Comparison of ENCODE assay signal across 24 cellular contexts in genomic region chr10:121243003-121243898, GRCh38.
A peak's percentile ranks its signal among the peaks of the same experiment; 100 is the strongest.
DNase-seq lines count a peak whose midpoint lies in the region; ATAC-seq and TF ChIP-seq lines count a peak whose summit lies in the region.
"Had no signal": no experiment of that assay in that cellular context is flagged by ENCODE, and none has a peak within 500 bp of the region (broad histone marks: within the 10 kb centered on the region; RNA-seq: fewer than 3 reads in every experiment).

No MANE protein-coding gene starts in this region.

- DNase-seq in COLO668 (lab: John Stamatoyannopoulos, UW; ENCODE audit: unreplicated experiment) (peak; percentile 11), RPMI7951 (ENCODE audit: low read depth) (peak; percentile 52), hepatocyte (ENCODE audit: low spot score) (no peak), HFFc6 (no peak)
- no peak for DNase-seq in stimulated activated effector memory CD8-positive, alpha-beta T cell treated with anti-CD3 and anti-CD28 coated beads, Interleukin-12 subunit alpha, Interleukin-12 subunit beta, amount 100 ng/mL, for 72 hours (ENCODE audit: low spot score in 2 of 2)
- DNase-seq in naive thymus-derived CD8-positive, alpha-beta T cell = no peak
- DNase-seq: activated CD4-positive, alpha-beta memory T cell treated with anti-CD3 and anti-CD28 coated beads for 36 hours; activated CD8-positive, alpha-beta memory T cell treated with anti-CD3 and anti-CD28 coated beads, Interleukin-2, amount 50 U/mL, for 4 hours; activated naive CD4-positive, alpha-beta T cell treated with anti-CD3 and anti-CD28 coated beads, Interleukin-2, amount 10 ng/mL, durations not matched to agents 7 days and 5 days; EL; head of caudate nucleus; KG1; lower lobe of right lung; NCI-H1436; NCI-H2107; NCI-H82; RPMI8226; sigmoid colon; stimulated activated CD4-positive, alpha-beta T cell treated with anti-CD3 and anti-CD28 coated beads, Interleukin-15, amount 100 ng/mL, for 24 hours; stimulated activated naive CD8-positive, alpha-beta T cell treated with anti-CD3 and anti-CD28 coated beads, Interleukin-15, Interleukin-2, amounts not matched to agents 100 U/mL and 50 U/mL, for 24 hours; T-helper 1 cell had no signal

- H3K4me1 Mint-ChIP-seq in stimulated activated effector memory CD8-positive, alpha-beta T cell treated with anti-CD3 and anti-CD28 coated beads, Interleukin-12 subunit alpha, Interleukin-12 subunit beta, amount 100 ng/mL, for 72 hours = no peaks in the 10 kb centered on the region
- no peaks in the 10 kb centered on the region for H3K4me1 Mint-ChIP-seq in naive thymus-derived CD8-positive, alpha-beta T cell
- H3K4me1 Mint-ChIP-seq in HFFc6 (ENCODE audit: low read depth) = no peaks in the 10 kb centered on the region
- H3K4me1 Mint-ChIP-seq: activated naive CD4-positive, alpha-beta T cell treated with anti-CD3 and anti-CD28 coated beads, Interleukin-2, amount 10 ng/mL, durations not matched to agents 7 days and 5 days had no signal

- H3K9me2 ChIP-seq in hepatocyte (replicated peaks; ENCODE audit: insufficient read depth) = no peaks in the 10 kb centered on the region

- H3K4me3 ChIP-seq in hepatocyte = no peak overlapping the region
- H3K4me3 ChIP-seq: lower lobe of right lung, sigmoid colon, thoracic aorta had no signal

- H3K79me2 ChIP-seq in hepatocyte = no peaks in the 10 kb centered on the region

- TF ChIP-seq CTCF in hepatocyte (IDR thresholded peaks at IDR 0.05; ENCODE audit: poor library complexity) (no peak), HFFc6 (IDR thresholded peaks at IDR 0.05) (no peak)

- H3K4me3 Mint-ChIP-seq in stimulated activated effector memory CD8-positive, alpha-beta T cell treated with anti-CD3 and anti-CD28 coated beads, Interleukin-12 subunit alpha, Interleukin-12 subunit beta, amount 100 ng/mL, for 72 hours = no peak overlapping the region
- no peak overlapping the region for H3K4me3 Mint-ChIP-seq in naive thymus-derived CD8-positive, alpha-beta T cell
- no peak overlapping the region for H3K4me3 Mint-ChIP-seq in HFFc6
- H3K4me3 Mint-ChIP-seq: activated CD4-positive, alpha-beta memory T cell treated with anti-CD3 and anti-CD28 coated beads for 36 hours; activated naive CD4-positive, alpha-beta T cell treated with anti-CD3 and anti-CD28 coated beads, Interleukin-2, amount 10 ng/mL, durations not matched to agents 7 days and 5 days had no signal

- peak overlapping the region; percentile 59 for H3K27ac ChIP-seq in hepatocyte
- H3K27ac ChIP-seq: C4-2B, lower lobe of right lung, sigmoid colon, thoracic aorta had no signal

- H3K27me3 Mint-ChIP-seq in naive thymus-derived CD8-positive, alpha-beta T cell = peaks cover 8 to 17% (median 8%) of the 10 kb centered on the region in 5 donors
- no peaks in the 10 kb centered on the region for H3K27me3 Mint-ChIP-seq in HFFc6 (ENCODE audit: insufficient read depth)
- H3K27me3 Mint-ChIP-seq: activated naive CD4-positive, alpha-beta T cell treated with anti-CD3 and anti-CD28 coated beads, Interleukin-2, amount 10 ng/mL, durations not matched to agents 7 days and 5 days had no signal

- peak; percentile 16 for ATAC-seq in stimulated activated effector memory CD8-positive, alpha-beta T cell treated with anti-CD3 and anti-CD28 coated beads, Interleukin-12 subunit alpha, Interleukin-12 subunit beta, amount 100 ng/mL, for 72 hours
- no peak for ATAC-seq in GM21515 (IDR thresholded peaks at IDR 0.05; ENCODE audit: unreplicated experiment)
- no peak for ATAC-seq in naive thymus-derived CD8-positive, alpha-beta T cell
- ATAC-seq: lower lobe of right lung; stimulated activated naive CD8-positive, alpha-beta T cell treated with anti-CD3 and anti-CD28 coated beads, Interleukin-15, Interleukin-2, amounts not matched to agents 100 U/mL and 50 U/mL, for 24 hours had no signal

- no peak overlapping the region for H3K4me2 ChIP-seq in hepatocyte

- POLR2A ChIA-PET in naive thymus-derived CD8-positive, alpha-beta T cell (lab: Charles Lee) = no interaction called here

- WGBS in hepatocyte (ENCODE audit: low lambda C conversion rate, missing lambda C conversion rate) = 76% methylated on average over 11 of the region's 11 CpGs

- no peaks in the 10 kb centered on the region for H4K20me1 ChIP-seq in hepatocyte (ENCODE audit: insufficient read depth, poor library complexity, severe bottlenecking)

- H2AFZ ChIP-seq in hepatocyte = no peak overlapping the region

- H3K9me3 Mint-ChIP-seq in stimulated activated effector memory CD8-positive, alpha-beta T cell treated with anti-CD3 and anti-CD28 coated beads, Interleukin-12 subunit alpha, Interleukin-12 subunit beta, amount 100 ng/mL, for 72 hours = peaks cover 2% of the 10 kb centered on the region
- H3K9me3 Mint-ChIP-seq in naive thymus-derived CD8-positive, alpha-beta T cell = peaks cover 0 to 15% (median 5%) of the 10 kb centered on the region in 9 donors
- peaks cover 58% of the 10 kb centered on the region for H3K9me3 Mint-ChIP-seq in HFFc6

- H3K36me3 Mint-ChIP-seq in stimulated activated effector memory CD8-positive, alpha-beta T cell treated with anti-CD3 and anti-CD28 coated beads, Interleukin-12 subunit alpha, Interleukin-12 subunit beta, amount 100 ng/mL, for 72 hours = no peaks in the 10 kb centered on the region
- H3K36me3 Mint-ChIP-seq in naive thymus-derived CD8-positive, alpha-beta T cell = no peaks in the 10 kb centered on the region
- peaks cover 5% of the 10 kb centered on the region; the same call in 1 of the 2 replicates for H3K36me3 Mint-ChIP-seq in HFFc6 (ENCODE audit: low read depth)
- H3K36me3 Mint-ChIP-seq: activated CD4-positive, alpha-beta memory T cell treated with anti-CD3 and anti-CD28 coated beads for 36 hours; activated naive CD4-positive, alpha-beta T cell treated with anti-CD3 and anti-CD28 coated beads, Interleukin-2, amount 10 ng/mL, durations not matched to agents 7 days and 5 days had no signal

- no peaks in the 10 kb centered on the region for H3K27me3 ChIP-seq in hepatocyte
- H3K27me3 ChIP-seq: sigmoid colon had no signal

- no peaks in the 10 kb centered on the region for H3K36me3 ChIP-seq in hepatocyte (replicated peaks; ENCODE audit: insufficient read depth, low read depth)
- H3K36me3 ChIP-seq: lower lobe of right lung, sigmoid colon, thoracic aorta had no signal

- H3K9me3 ChIP-seq in hepatocyte (ENCODE audit: low read depth) = no peaks in the 10 kb centered on the region
- H3K9me3 ChIP-seq: lower lobe of right lung, sigmoid colon, thoracic aorta had no signal

- H3K4me1 ChIP-seq in hepatocyte (ENCODE audit: insufficient read depth) = peaks cover 18% of the 10 kb centered on the region
- H3K4me1 ChIP-seq: lower lobe of right lung had no signal

- H3K27ac Mint-ChIP-seq in stimulated activated effector memory CD8-positive, alpha-beta T cell treated with anti-CD3 and anti-CD28 coated beads, Interleukin-12 subunit alpha, Interleukin-12 subunit beta, amount 100 ng/mL, for 72 hours = no peak overlapping the region
- no peak overlapping the region for H3K27ac Mint-ChIP-seq in naive thymus-derived CD8-positive, alpha-beta T cell
- no peak overlapping the region for H3K27ac Mint-ChIP-seq in HFFc6
- H3K27ac Mint-ChIP-seq: activated CD4-positive, alpha-beta memory T cell treated with anti-CD3 and anti-CD28 coated beads for 36 hours; activated naive CD4-positive, alpha-beta T cell treated with anti-CD3 and anti-CD28 coated beads, Interleukin-2, amount 10 ng/mL, durations not matched to agents 7 days and 5 days had no signal

Comparison
In these comparisons a context has a peak if more than half of its experiments do, and no peak if none do; other contexts are left out.
1. DNase-seq: peak in COLO668 (single experiment) and RPMI7951 (single experiment); none in hepatocyte (single experiment), stimulated activated effector memory CD8-positive, alpha-beta T cell treated with anti-CD3 and anti-CD28 coated beads, Interleukin-12 subunit alpha, Interleukin-12 subunit beta, amount 100 ng/mL, for 72 hours (0 of 2), naive thymus-derived CD8-positive, alpha-beta T cell (0 of 10) and HFFc6 (single experiment).